In the genomic region with DNA sequence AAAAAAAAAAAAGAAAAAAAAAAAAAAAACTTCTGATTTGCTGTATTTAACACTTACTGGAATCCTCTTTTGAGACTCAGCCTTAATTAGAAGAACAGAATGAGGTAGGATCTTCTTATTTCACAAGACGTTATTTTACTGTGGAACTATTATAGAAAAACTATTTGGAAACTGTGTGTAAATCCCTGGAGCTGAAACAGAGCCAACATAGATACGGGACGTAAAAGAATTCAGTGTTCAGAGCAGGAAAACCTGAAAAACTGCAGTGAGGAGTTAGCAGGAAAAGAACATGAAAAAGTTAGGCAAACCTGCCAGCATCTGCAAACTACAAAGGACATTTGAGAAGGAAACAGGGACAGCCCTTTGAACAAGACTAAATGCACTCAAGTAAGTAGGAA, we compare ENCODE assay signal across 11 cellular contexts. TPM values are rescaled to one million over a fixed set of nuclear protein-coding genes. Genes with fewer than 3 reads are reported as not detected.
DNase-seq lines count a peak whose midpoint lies in the region; ATAC-seq and TF ChIP-seq lines count a peak whose summit lies in the region.
"Had no signal": no experiment of that assay in that cellular context is flagged by ENCODE, and none has a peak within 500 bp of the region (broad histone marks: within the 10 kb centered on the region; RNA-seq: fewer than 3 reads in every experiment).

No MANE protein-coding gene starts in this region.

- H3K9me3 ChIP-seq in BE2C = no peaks in the 10 kb centered on the region
- no peaks in the 10 kb centered on the region for H3K9me3 ChIP-seq in muscle layer of duodenum (ENCODE audit: control insufficient read depth in 1 of 2, low read length in 2 of 2)
- H3K9me3 ChIP-seq in gastrocnemius medialis = no peaks in the 10 kb centered on the region

- H3K27me3 ChIP-seq in BE2C (no peaks in the 10 kb centered on the region), muscle layer of duodenum (ENCODE audit: low read depth, low read length) (no peaks in the 10 kb centered on the region), gastrocnemius medialis (no peaks in the 10 kb centered on the region)

- in situ Hi-C loops in gastrocnemius medialis (cut with MboI; ENCODE audit: low sequenced_read_pairs in 4 of 4) = loop anchor here in 2 of 4 donors (25.0 kb wide), 1 partner anchor 615 kb away; the partner anchor contains the start of gene PFDN4 (in 2 of the 2)

- DNase-seq in BE2C (no peak), choroid plexus epithelial cell (ENCODE audit: low read depth) (peak; percentile 66), SKM-1 treated with dmso at 0.1 percent for 144 hours (lab: John Stamatoyannopoulos, UW; ENCODE audit: unreplicated experiment) (no peak), gastrocnemius medialis (no peak), 8988T (no peak)
- DNase-seq: GM23248, KG1 had no signal

- no peak for TF ChIP-seq RAD21 in Ishikawa (IDR thresholded peaks at IDR 0.05; ENCODE audit: low read depth)

- TF ChIP-seq POLR2A in gastrocnemius medialis (IDR thresholded peaks at IDR 0.05) = no peak

- H3K4me1 ChIP-seq in BE2C (peaks cover 18% of the 10 kb centered on the region), muscle layer of duodenum (ENCODE audit: control insufficient read depth in 1 of 2, insufficient read depth in 2 of 2, low read length in 2 of 2) (peaks cover 4% of the 10 kb centered on the region in 2 donors), gastrocnemius medialis (peaks cover 6 to 8% of the 10 kb centered on the region in 2 donors)

- no peaks in the 10 kb centered on the region for H3K36me3 ChIP-seq in BE2C
- H3K36me3 ChIP-seq in muscle layer of duodenum (ENCODE audit: control insufficient read depth in 1 of 2, insufficient read depth in 2 of 2, low read length in 2 of 2) = no peaks in the 10 kb centered on the region
- H3K36me3 ChIP-seq in gastrocnemius medialis = no peaks in the 10 kb centered on the region

- peak overlapping the region; percentile 89 for H3K4me3 ChIP-seq in BE2C (ENCODE audit: low read depth, low read length)
- no peak overlapping the region for H3K4me3 ChIP-seq in choroid plexus epithelial cell (ENCODE audit: low read depth, low read length)
- peak overlapping the region in 1 of 2 donors; percentile 19 for H3K4me3 ChIP-seq in muscle layer of duodenum (ENCODE audit: low read depth in 1 of 2, low read length in 2 of 2)
- H3K4me3 ChIP-seq in gastrocnemius medialis = no peak overlapping the region
- H3K4me3 ChIP-seq: GM23248 had no signal

- no peak for TF ChIP-seq EP300 in Ishikawa (IDR thresholded peaks at IDR 0.05; ENCODE audit: borderline replicate concordance)

- H3K27ac ChIP-seq in muscle layer of duodenum (ENCODE audit: low read length) (peak overlapping the region; percentile 73), gastrocnemius medialis (peak overlapping the region in 2 of 4 donors; percentile 14 to 96)

- TF ChIP-seq CTCF in BE2C (IDR thresholded peaks at IDR 0.05; ENCODE audit: low read depth, low read length) (no peak), choroid plexus epithelial cell (conservative IDR thresholded peaks at IDR 0.05; ENCODE audit: low read depth, low read length) (no peak), gastrocnemius medialis (IDR thresholded peaks at IDR 0.05 in 4 of 5, conservative IDR thresholded peaks at IDR 0.05 in 1 of 5) (no peak)

- ATAC-seq in GM18907 (IDR thresholded peaks at IDR 0.05; ENCODE audit: unreplicated experiment) = no peak
- no peak for ATAC-seq in gastrocnemius medialis
- ATAC-seq: Right ventricle myocardium inferior had no signal

- intact Hi-C loops in gastrocnemius medialis (cut with DNase I; ENCODE audit: low total_unique reads) = loop anchor here (10.0 kb wide), 1 partner anchor 58 kb away; no protein-coding TSS in a partner anchor

TF ChIP-seq in Ishikawa, 13 proteins besides CTCF, POLR2A, EP300 and RAD21:
- TF ChIP-seq YY1 (IDR thresholded peaks at IDR 0.05; ENCODE audit: low read depth) = no peak
- TF ChIP-seq NFIC (IDR thresholded peaks at IDR 0.05) = peak; percentile 29; the same call in 1 of the 2 replicates

RNA-seq across cellular contexts. Expression of gene ZNF217, which starts 3.4 kb away (rescaled TPM):
- 12.8 TPM for polyA plus RNA-seq in BE2C (2012; ENCODE audit: insufficient read depth, insufficient read length, low read depth)
- total RNA-seq in gastrocnemius medialis = 1 to 10 TPM; 4.1 to 5.9 (median 4.7) TPM
